Comparison of ENCODE assay signal across 10 cellular contexts in the genomic region with DNA sequence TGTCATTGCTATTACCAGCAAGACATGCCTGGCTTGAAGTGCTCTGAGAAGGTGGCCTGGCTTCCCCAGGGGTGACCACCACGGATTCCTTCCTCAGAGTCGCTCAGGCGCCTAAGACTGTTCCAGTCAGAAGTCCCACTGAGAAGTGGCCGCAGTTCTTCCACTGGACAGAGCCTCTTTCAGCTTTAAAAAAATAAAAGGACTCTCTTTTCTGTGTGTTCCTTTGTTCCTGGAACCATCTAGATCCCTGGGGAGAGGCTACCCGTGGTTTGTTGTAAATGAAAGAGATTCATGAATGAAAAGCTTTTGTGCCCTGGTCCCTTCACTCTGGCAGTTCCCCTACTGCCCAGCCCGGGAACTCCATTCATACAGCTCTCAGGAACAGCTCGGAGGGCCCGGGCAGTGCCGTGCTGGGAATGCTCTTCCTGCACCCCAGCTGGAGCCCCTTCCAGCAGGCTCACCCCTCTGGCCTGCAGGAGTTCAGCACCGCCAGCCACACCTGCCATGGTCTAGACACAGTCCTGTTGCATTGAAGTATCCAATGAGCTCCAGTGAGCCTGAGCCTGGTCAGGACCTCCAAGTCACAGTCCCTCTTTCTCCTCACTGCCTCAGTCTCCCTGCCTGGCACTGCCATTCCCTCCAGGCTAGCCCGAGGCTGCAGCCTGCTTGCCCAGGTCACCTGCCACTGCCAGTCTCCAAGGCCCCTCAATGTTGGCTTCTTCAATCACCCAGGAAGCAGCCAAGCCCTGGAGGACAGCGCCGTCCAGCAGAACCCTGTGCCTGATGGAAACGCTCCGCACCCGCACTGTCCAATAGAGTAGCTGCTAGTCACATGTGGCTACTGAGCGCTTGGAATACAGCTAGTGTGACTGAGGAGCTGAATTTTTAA.
DNase-seq lines count a peak whose midpoint lies in the region; ATAC-seq and TF ChIP-seq lines count a peak whose summit lies in the region.
"Had no signal": no experiment of that assay in that cellular context is flagged by ENCODE, and none has a peak within 500 bp of the region (broad histone marks: within the 10 kb centered on the region; RNA-seq: fewer than 3 reads in every experiment).

No MANE protein-coding gene starts in this region.

- POLR2A ChIA-PET in IMR-90 (lab: Charles Lee; ENCODE audit: unreplicated experiment): interaction anchor here (0.7 kb wide), 1 partner anchor 40 kb away, joined by 3 read pairs; no protein-coding TSS in a partner anchor

- 65% methylated on average over 4 of the region's 17 CpGs; no CpG with 5 or more reads in 1 of the 2 experiments for WGBS in IMR-90 (ENCODE audit: extremely low coverage in 2 of 2, insufficient read length in 1 of 2), 2 experiments

- no peaks in the 10 kb centered on the region for H3K36me3 ChIP-seq in IMR-90 (ENCODE audit: control insufficient read depth, insufficient read depth, low read length)

- no peak for TF ChIP-seq POLR2A in IMR-90 (IDR thresholded peaks at IDR 0.05; ENCODE audit: low read depth, low read length)

- H3K4me3 Mint-ChIP-seq in stimulated activated naive B cell treated with anti-CD40 and anti-IgM and Interleukin-4, amounts not matched to agents 10 μg/mL and 1 μg/mL and 100 μg/mL, for 72 hours: no peak overlapping the region

- H3K4me1 Mint-ChIP-seq in stimulated activated naive B cell treated with anti-CD40 and anti-IgM and Interleukin-4, amounts not matched to agents 10 μg/mL and 1 μg/mL and 100 μg/mL, for 72 hours: peaks cover 14 to 16% of the 10 kb centered on the region in 2 donors

- peak overlapping the region; percentile 63; the same call in 1 of the 2 replicates for H3K27ac ChIP-seq in IMR-90 (ENCODE audit: insufficient read depth, low read length)

- no TSS peak for BruUV-seq in IMR-90 (replicated peaks; lab: Mats Ljungman, UMichigan)

- no peaks in the 10 kb centered on the region for H3K27me3 Mint-ChIP-seq in stimulated activated naive B cell treated with anti-CD40 and anti-IgM and Interleukin-4, amounts not matched to agents 10 μg/mL and 1 μg/mL and 100 μg/mL, for 72 hours

- dilution Hi-C loops in IMR-90 (cut with HindIII; ENCODE audit: low sequenced_read_pairs, unreplicated experiment): no loop called here

- peak overlapping the region; percentile 73 for H3K4ac ChIP-seq in IMR-90 (ENCODE audit: low read depth, low read length)

- H2BK120ac ChIP-seq in IMR-90 (ENCODE audit: low read depth, low read length): peak overlapping the region; percentile 66

- H2AFZ ChIP-seq in IMR-90 (replicated peaks; ENCODE audit: low read length, poor library complexity): no peak overlapping the region

- peaks cover 20% of the 10 kb centered on the region for H3K4me1 ChIP-seq in IMR-90 (ENCODE audit: control insufficient read depth, insufficient read depth, low read length)

- no peak overlapping the region for H3K9ac ChIP-seq in IMR-90 (ENCODE audit: low read depth, low read length)

- no peaks in the 10 kb centered on the region for H3K27me3 ChIP-seq in IMR-90 (ENCODE audit: control insufficient read depth, insufficient read depth, low read length)

- H3K9me3 Mint-ChIP-seq in stimulated activated naive B cell treated with anti-CD40 and anti-IgM and Interleukin-4, amounts not matched to agents 10 μg/mL and 1 μg/mL and 100 μg/mL, for 72 hours: peaks cover 5 to 6% of the 10 kb centered on the region in 2 donors

- no peak overlapping the region for H3K56ac ChIP-seq in IMR-90 (ENCODE audit: extremely low read depth, insufficient read depth, low read length)

- peaks cover 13% of the 10 kb centered on the region for H3K9me1 ChIP-seq in IMR-90 (ENCODE audit: insufficient read depth, low read length)

- ATAC-seq in IMR-90 (ENCODE audit: low read depth) (peak; percentile 3; the same call in 1 of the 2 replicates), HG03469 (IDR thresholded peaks at IDR 0.05; ENCODE audit: unreplicated experiment) (no peak), GM18502 (IDR thresholded peaks at IDR 0.05; ENCODE audit: poor library complexity, unreplicated experiment) (no peak)
- no peak for ATAC-seq in stimulated activated naive B cell treated with anti-CD40 and anti-IgM and Interleukin-4, amounts not matched to agents 10 μg/mL and 1 μg/mL and 100 μg/mL, for 72 hours (replicated peaks)

- H3K9me3 ChIP-seq in IMR-90 (ENCODE audit: control insufficient read depth, insufficient read depth, low read length): no peaks in the 10 kb centered on the region

- no peak overlapping the region for H3K14ac ChIP-seq in IMR-90 (replicated peaks; ENCODE audit: low read depth, low read length)

- peak overlapping the region; percentile 21 to 80; a peak in 2 of 4 replicates for H4K8ac ChIP-seq in IMR-90 (ENCODE audit: low read depth in 2 of 2, low read length in 2 of 2)

- 0 out of 2 replicates have a peak overlapping the region, but pooled peaks have one; percentile 62 for H3K23ac ChIP-seq in IMR-90 (ENCODE audit: low read depth, low read length)

- DNase-seq in Ammon's horn (ENCODE audit: low spot score) (peak; percentile 87), IMR-90 (no peak), astrocyte of the cerebellum (ENCODE audit: low read depth) (no peak), iPS-NIHi11 (ENCODE audit: low spot score) (peak; percentile 74), ACHN (no peak)
- no peak for DNase-seq in stimulated activated naive B cell treated with anti-CD40 and anti-IgM and Interleukin-4, amounts not matched to agents 10 μg/mL and 1 μg/mL and 100 μg/mL, for 72 hours
- DNase-seq: activated naive CD4-positive, alpha-beta T cell treated with anti-CD3 and anti-CD28 coated beads, Interleukin-2, amount 50 U/mL, for 16 hours; small intestine had no signal

- H4K91ac ChIP-seq in IMR-90 (ENCODE audit: insufficient read depth, low read depth, low read length): peak overlapping the region; percentile 76

- in situ Hi-C loops in IMR-90 (cut with MboI; ENCODE audit: low sequenced_read_pairs) (no loop called here), astrocyte of the cerebellum (cut with HindIII; ENCODE audit: low sequenced_read_pairs) (no loop called here), ACHN (cut with HindIII; ENCODE audit: low pct_ligation_motif_present, low pct_unique_long_range_greater_than_20kb, low sequenced_read_pairs) (no loop called here)

- H2BK15ac ChIP-seq in IMR-90 (ENCODE audit: low read depth, low read length): no peak overlapping the region; the same call in 2 of the 3 replicates

- intact Hi-C loops in IMR-90 (cut with micrococcal nuclease): loop anchor here (5.0 kb wide), 1 partner anchor 88 kb away; no protein-coding TSS in a partner anchor

- H4K20me1 ChIP-seq in IMR-90 (ENCODE audit: insufficient read depth, low read length): no peaks in the 10 kb centered on the region

- H2AK5ac ChIP-seq in IMR-90 (ENCODE audit: low read depth, low read length): peak overlapping the region; percentile 85; the same call in 1 of the 2 replicates

- peak overlapping the region; percentile 31 for H2BK5ac ChIP-seq in IMR-90 (ENCODE audit: low read depth, low read length, poor library complexity, severe bottlenecking)

- peaks cover 2 to 11% of the 10 kb centered on the region in 2 donors for H3K36me3 Mint-ChIP-seq in stimulated activated naive B cell treated with anti-CD40 and anti-IgM and Interleukin-4, amounts not matched to agents 10 μg/mL and 1 μg/mL and 100 μg/mL, for 72 hours

- TF ChIP-seq CTCF in IMR-90 (conservative IDR thresholded peaks at IDR 0.05; ENCODE audit: low read depth, low read length): no peak
- peak; percentile 44 for TF ChIP-seq CTCF in astrocyte of the cerebellum (IDR thresholded peaks at IDR 0.05; ENCODE audit: low read depth, low read length, missing control alignments)

- H4K5ac ChIP-seq in IMR-90 (ENCODE audit: low read depth, low read length): peak overlapping the region; percentile 40

- no peak overlapping the region for H3K27ac Mint-ChIP-seq in stimulated activated naive B cell treated with anti-CD40 and anti-IgM and Interleukin-4, amounts not matched to agents 10 μg/mL and 1 μg/mL and 100 μg/mL, for 72 hours

- peak overlapping the region; percentile 22 for H3K18ac ChIP-seq in IMR-90 (ENCODE audit: low read depth, low read length)

- peaks cover 30 to 51% of the 10 kb centered on the region in 2 experiments; a peak in 3 of 4 replicates for H3K79me1 ChIP-seq in IMR-90 (ENCODE audit: low read depth in 1 of 2, low read length in 2 of 2)

- H3K4me3 ChIP-seq in IMR-90 (ENCODE audit: insufficient read depth, low read depth, low read length) (no peak overlapping the region), astrocyte of the cerebellum (ENCODE audit: low read depth, low read length) (no peak overlapping the region)

- no peak overlapping the region for H3K4me2 ChIP-seq in IMR-90 (ENCODE audit: low read depth, low read length)

- H2AK9ac ChIP-seq in IMR-90 (replicated peaks; ENCODE audit: low read depth, low read length, poor library complexity): peak overlapping the region; percentile 6

- CTCF ChIA-PET in IMR-90 (lab: Yijun Ruan, JAX): interaction anchor here (0.9 to 1.2 kb wide), 3 partner anchors 9 to 513 kb away, joined by 3 read pairs; no protein-coding TSS in a partner anchor

- no peak for TF ChIP-seq RAD21 in IMR-90 (IDR thresholded peaks at IDR 0.05; ENCODE audit: low read length)

- H2BK20ac ChIP-seq in IMR-90 (ENCODE audit: low read depth, low read length): 0 out of 2 replicates have a peak overlapping the region, but pooled peaks have one; percentile 28

TF ChIP-seq in IMR-90, 13 proteins besides CTCF, POLR2A, EP300 and RAD21:
- TF ChIP-seq, protein P1, sequence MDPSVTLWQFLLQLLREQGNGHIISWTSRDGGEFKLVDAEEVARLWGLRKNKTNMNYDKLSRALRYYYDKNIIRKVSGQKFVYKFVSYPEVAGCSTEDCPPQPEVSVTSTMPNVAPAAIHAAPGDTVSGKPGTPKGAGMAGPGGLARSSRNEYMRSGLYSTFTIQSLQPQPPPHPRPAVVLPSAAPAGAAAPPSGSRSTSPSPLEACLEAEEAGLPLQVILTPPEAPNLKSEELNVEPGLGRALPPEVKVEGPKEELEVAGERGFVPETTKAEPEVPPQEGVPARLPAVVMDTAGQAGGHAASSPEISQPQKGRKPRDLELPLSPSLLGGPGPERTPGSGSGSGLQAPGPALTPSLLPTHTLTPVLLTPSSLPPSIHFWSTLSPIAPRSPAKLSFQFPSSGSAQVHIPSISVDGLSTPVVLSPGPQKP (IDR thresholded peaks at IDR 0.05; ENCODE audit: borderline replicate concordance, low read depth, low read length): no peak
- TF ChIP-seq MAZ (IDR thresholded peaks at IDR 0.05; ENCODE audit: borderline replicate concordance, low read depth, low read length): no peak
- no peak for TF ChIP-seq CHD1 (IDR thresholded peaks at IDR 0.05; ENCODE audit: low read depth, low read length)
- no peak for TF ChIP-seq FOS (IDR thresholded peaks at IDR 0.05; ENCODE audit: low read depth, low read length)
- TF ChIP-seq NFE2L2 (IDR thresholded peaks at IDR 0.05; ENCODE audit: low read depth, low read length): no peak
- TF ChIP-seq MAFK (IDR thresholded peaks at IDR 0.05; ENCODE audit: low read depth, low read length): no peak
TF ChIP-seq in IMR-90: peak in this region for 0.

Comparison
In these comparisons a context has a peak if more than half of its experiments do, and no peak if none do; other contexts are left out.
1. DNase-seq: peak in Ammon's horn (single experiment) and iPS-NIHi11 (single experiment); none in IMR-90 (single experiment), astrocyte of the cerebellum (single experiment), stimulated activated naive B cell treated with anti-CD40 and anti-IgM and Interleukin-4, amounts not matched to agents 10 μg/mL and 1 μg/mL and 100 μg/mL, for 72 hours (single experiment) and ACHN (single experiment).